8 cellular contexts compared by ENCODE assay signal in genomic region chr3:8954938-8955763, GRCh38. TPM values are rescaled to one million over a fixed set of nuclear protein-coding genes. Genes with fewer than 3 reads are reported as not detected.
DNase-seq lines count a peak whose midpoint lies in the region; ATAC-seq and TF ChIP-seq lines count a peak whose summit lies in the region.

No MANE protein-coding gene starts in this region.

- DNase-seq in SJSA1 (ENCODE audit: low read depth in 1 of 2, low spot score in 2 of 2) (peak in 1 of 2 experiments; percentile 43), psoas muscle (no peak), mucosa of descending colon (no peak), NCI-H2029 treated with DMSO at 0.1 percent for 48 hours (lab: John Stamatoyannopoulos, UW) (no peak)
- DNase-seq in naive thymus-derived CD4-positive, alpha-beta T cell, result no peak
- no peak for DNase-seq in activated T-cell treated with anti-CD3 and anti-CD28 coated beads, Interleukin-2, amount 50 U/mL, for 72 hours

- H3K36me3 Mint-ChIP-seq in naive thymus-derived CD4-positive, alpha-beta T cell, result peaks cover 0 to 52% (median 21%) of the 10 kb centered on the region in 5 donors
- peaks cover 0 to 32% of the 10 kb centered on the region in 2 donors for H3K36me3 Mint-ChIP-seq in activated T-cell treated with anti-CD3 and anti-CD28 coated beads, Interleukin-2, amount 50 U/mL, for 72 hours (ENCODE audit: insufficient read depth in 2 of 2)

- WGBS in psoas muscle, 3 donors, result 89 to 93% (median 90%) methylated on average over 4 of the region's 4 CpGs

- POLR2A ChIA-PET in naive thymus-derived CD4-positive, alpha-beta T cell (lab: Charles Lee), result no interaction called here

- no peak overlapping the region for H3K4me3 Mint-ChIP-seq in naive thymus-derived CD4-positive, alpha-beta T cell
- no peak overlapping the region for H3K4me3 Mint-ChIP-seq in activated T-cell treated with anti-CD3 and anti-CD28 coated beads, Interleukin-2, amount 50 U/mL, for 72 hours

- H3K9me3 ChIP-seq in SJSA1 (replicated peaks) (no peaks in the 10 kb centered on the region), psoas muscle (no peaks in the 10 kb centered on the region), mucosa of descending colon (no peaks in the 10 kb centered on the region)
- H3K9me3 ChIP-seq in naive thymus-derived CD4-positive, alpha-beta T cell (ENCODE audit: control insufficient read depth in 2 of 3, low read length in 3 of 3), result no peaks in the 10 kb centered on the region

- H3K4me1 ChIP-seq in SJSA1 (replicated peaks), result peaks cover 15% of the 10 kb centered on the region
- H3K4me1 ChIP-seq in naive thymus-derived CD4-positive, alpha-beta T cell (ENCODE audit: control insufficient read depth in 2 of 2, insufficient read depth in 2 of 2, low read length in 2 of 2), result no peaks in the 10 kb centered on the region
- no peaks in the 10 kb centered on the region for H3K4me1 ChIP-seq in psoas muscle
- H3K4me1 ChIP-seq in mucosa of descending colon (ENCODE audit: low read depth), result no peaks in the 10 kb centered on the region

- 0 out of 2 replicates have a peak overlapping the region, but pooled peaks have one; percentile 25 for H3K27ac ChIP-seq in SJSA1
- no peak overlapping the region for H3K27ac ChIP-seq in naive thymus-derived CD4-positive, alpha-beta T cell (ENCODE audit: low read depth, low read length)
- H3K27ac ChIP-seq in psoas muscle, result no peak overlapping the region

- H3K4me3 ChIP-seq in SJSA1 (no peak overlapping the region), psoas muscle (no peak overlapping the region), mucosa of descending colon (no peak overlapping the region)
- no peak overlapping the region for H3K4me3 ChIP-seq in naive thymus-derived CD4-positive, alpha-beta T cell (ENCODE audit: low read length)

- H3K9me3 Mint-ChIP-seq in naive thymus-derived CD4-positive, alpha-beta T cell, result no peaks in the 10 kb centered on the region
- H3K9me3 Mint-ChIP-seq in activated T-cell treated with anti-CD3 and anti-CD28 coated beads, Interleukin-2, amount 50 U/mL, for 72 hours, result no peaks in the 10 kb centered on the region

- H3K4me1 Mint-ChIP-seq in naive thymus-derived CD4-positive, alpha-beta T cell, result peaks cover 8 to 35% (median 11%) of the 10 kb centered on the region in 7 donors
- peaks cover 44% of the 10 kb centered on the region for H3K4me1 Mint-ChIP-seq in activated T-cell treated with anti-CD3 and anti-CD28 coated beads, Interleukin-2, amount 50 U/mL, for 72 hours (ENCODE audit: low read depth)

- CTCF ChIA-PET in naive thymus-derived CD4-positive, alpha-beta T cell (lab: Charles Lee), result interaction anchor here (0.6 kb wide), 1 partner anchor 19 kb away, joined by 3 read pairs; no protein-coding TSS in a partner anchor

- no peak for TF ChIP-seq CTCF in psoas muscle (IDR thresholded peaks at IDR 0.05)
- no peak for TF ChIP-seq CTCF in mucosa of descending colon (IDR thresholded peaks at IDR 0.05)

- H3K27me3 ChIP-seq in SJSA1 (replicated peaks) (no peaks in the 10 kb centered on the region), psoas muscle (ENCODE audit: insufficient read depth in 3 of 3, low read length in 2 of 3) (no peaks in the 10 kb centered on the region)
- no peaks in the 10 kb centered on the region for H3K27me3 ChIP-seq in naive thymus-derived CD4-positive, alpha-beta T cell (ENCODE audit: control insufficient read depth in 2 of 2, insufficient read depth in 2 of 2, low read length in 2 of 2)

- H3K27me3 Mint-ChIP-seq in naive thymus-derived CD4-positive, alpha-beta T cell, result no peaks in the 10 kb centered on the region
- H3K27me3 Mint-ChIP-seq in activated T-cell treated with anti-CD3 and anti-CD28 coated beads, Interleukin-2, amount 50 U/mL, for 72 hours (ENCODE audit: low read depth), result no peaks in the 10 kb centered on the region

- H3K36me3 ChIP-seq in SJSA1, result peaks cover 42% of the 10 kb centered on the region
- peaks cover 0 to 8% (median 0%) of the 10 kb centered on the region in 3 experiments for H3K36me3 ChIP-seq in naive thymus-derived CD4-positive, alpha-beta T cell (ENCODE audit: control insufficient read depth in 2 of 3, insufficient read depth in 3 of 3, low read length in 3 of 3)
- H3K36me3 ChIP-seq in psoas muscle (ENCODE audit: insufficient read depth in 1 of 2, low read depth in 1 of 2), result peaks cover 0 to 16% of the 10 kb centered on the region in 2 donors
- H3K36me3 ChIP-seq in mucosa of descending colon (ENCODE audit: low read depth), result no peaks in the 10 kb centered on the region

- intact Hi-C loops in naive thymus-derived CD4-positive, alpha-beta T cell (cut with micrococcal nuclease), result no loop called here
- intact Hi-C loops in psoas muscle (cut with DNase I) (no loop called here), mucosa of descending colon (cut with DNase I, micrococcal nuclease) (no loop called here)

- ATAC-seq in GM18868 (IDR thresholded peaks at IDR 0.05; ENCODE audit: unreplicated experiment), result peak; percentile 91
- peak; percentile 85 for ATAC-seq in HG02885 (IDR thresholded peaks at IDR 0.05; ENCODE audit: poor library complexity, unreplicated experiment)
- peak; percentile 20 for ATAC-seq in naive thymus-derived CD4-positive, alpha-beta T cell
- no peak for ATAC-seq in psoas muscle
- no peak for ATAC-seq in mucosa of descending colon
- no peak for ATAC-seq in activated T-cell treated with anti-CD3 and anti-CD28 coated beads, Interleukin-2, amount 50 U/mL, for 72 hours (replicated peaks in 1 of 2)

- H3K27ac Mint-ChIP-seq in naive thymus-derived CD4-positive, alpha-beta T cell, result no peak overlapping the region
- H3K27ac Mint-ChIP-seq in activated T-cell treated with anti-CD3 and anti-CD28 coated beads, Interleukin-2, amount 50 U/mL, for 72 hours, result no peak overlapping the region

RNA-seq across cellular contexts. Expression of gene RAD18, which starts 8.1 kb away (rescaled TPM):
- 25.5 and 25.6 TPM in 2 replicates for total RNA-seq in SJSA1 (2014; rRNA removed; shearing (Covaris generic))
- 10 to 100 TPM in 4 of 5 experiments, 1 to 10 TPM in 1; 9.3 to 36.4 (median 18.2) TPM for total RNA-seq in naive thymus-derived CD4-positive, alpha-beta T cell
- 10 to 100 TPM; 10.5 to 12.9 TPM for polyA plus RNA-seq in naive thymus-derived CD4-positive, alpha-beta T cell
- 1 to 10 TPM; 1.3 to 2.3 (median 2.2) TPM for total RNA-seq in psoas muscle
- polyA plus RNA-seq in psoas muscle, result 1 to 10 TPM in 2 of 3 donors, under 1 TPM in 1; 0.51 to 2.5 (median 1.2) TPM
- total RNA-seq in mucosa of descending colon, result 10 to 100 TPM; 10.2 to 16.1 (median 12.5) TPM
- total RNA-seq in activated T-cell treated with anti-CD3 and anti-CD28 coated beads, Interleukin-2, amount 50 U/mL, for 72 hours, result 10 to 100 TPM; 44.5 to 51.7 TPM

Comparison
In these comparisons a context has a peak if more than half of its experiments do, and no peak if none do; other contexts are left out.
1. ATAC-seq: peak in GM18868 (single experiment), HG02885 (single experiment) and naive thymus-derived CD4-positive, alpha-beta T cell (single experiment); none in psoas muscle (0 of 4), mucosa of descending colon (single experiment) and activated T-cell treated with anti-CD3 and anti-CD28 coated beads, Interleukin-2, amount 50 U/mL, for 72 hours (0 of 2).